In genomic region chr1:60765204-60765603, GRCh38 we compare ENCODE assay signal across 8 cellular contexts.
DNase-seq lines count a peak whose midpoint lies in the region; ATAC-seq, FAIRE-seq and TF ChIP-seq lines count a peak whose summit lies in the region.

No MANE protein-coding gene starts in this region.

- no peaks in the 10 kb centered on the region for H3K9me1 ChIP-seq in K562 (ENCODE audit: control insufficient read depth, insufficient read depth, low read length)

- no peaks in the 10 kb centered on the region for H3K27me3 Mint-ChIP-seq in activated CD8-positive, alpha-beta memory T cell treated with anti-CD3 and anti-CD28 coated beads, Interleukin-2, amount 10 ng/mL, durations not matched to agents 7 days and 5 days
- H3K27me3 Mint-ChIP-seq in activated T-helper 2 cell treated with anti-CD3 and anti-CD28 coated beads, Interferon-gamma antibody, Interleukin-2, Interleukin-4, amounts not matched to agents 10 μg/mL and 5 μg/mL and 100 μg/mL, durations not matched to agents 14 hours and 24 hours and 36 hours (ENCODE audit: low read depth): no peaks in the 10 kb centered on the region

- CTCF ChIA-PET in K562 (lab: Yijun Ruan, JAX; ENCODE audit: low intra/inter-chr PET ratio): interaction anchor here (1.2 kb wide), 1 partner anchor 789 kb away, joined by 3 read pairs; no protein-coding TSS in a partner anchor
- CTCF ChIA-PET in activated CD8-positive, alpha-beta memory T cell treated with anti-CD3 and anti-CD28 coated beads, Interleukin-2, amount 10 ng/mL, durations not matched to agents 7 days and 5 days (lab: Charles Lee): interaction anchor here (0.9 to 1.1 kb wide), 2 partner anchors 11 to 484 kb away, joined by 4 to 7 read pairs; no protein-coding TSS in a partner anchor

- no peak for TF ChIP-seq EP300 in K562 (IDR thresholded peaks at IDR 0.05; ENCODE audit: low read length)

- no peak overlapping the region for H3K27ac ChIP-seq in K562 (ENCODE audit: extremely low read depth, low read depth, low read length)

- POLR2A ChIA-PET in K562 (lab: Yijun Ruan, JAX): interaction anchor here (0.7 kb wide), 1 partner anchor 1416 kb away, joined by 3 read pairs; no protein-coding TSS in a partner anchor

- no peaks in the 10 kb centered on the region for H4K20me1 ChIP-seq in K562 (replicated peaks; ENCODE audit: control insufficient read depth, insufficient read depth, low read length)

- H3K4me2 ChIP-seq in K562 (ENCODE audit: insufficient read depth, low read length): no peak overlapping the region

- no peak overlapping the region for H3K4me3 ChIP-seq in K562

- TF ChIP-seq CTCF in K562 (IDR thresholded peaks at IDR 0.05 in 2 of 3, conservative IDR thresholded peaks at IDR 0.05 in 1 of 3; ENCODE audit: insufficient read depth in 2 of 3, low read depth in 1 of 3, low read length in 3 of 3): peak; percentile 55 to 76 (median 68)

- ATAC-seq in K562: peak; percentile 97
- ATAC-seq in left lobe of liver: peak; percentile 80
- ATAC-seq in HG02973 (IDR thresholded peaks at IDR 0.05; ENCODE audit: unreplicated experiment): no peak
- ATAC-seq in activated CD8-positive, alpha-beta memory T cell treated with anti-CD3 and anti-CD28 coated beads, Interleukin-2, amount 10 ng/mL, durations not matched to agents 7 days and 5 days: no peak

- H3K36me3 Mint-ChIP-seq in activated CD8-positive, alpha-beta memory T cell treated with anti-CD3 and anti-CD28 coated beads, Interleukin-2, amount 10 ng/mL, durations not matched to agents 7 days and 5 days: no peaks in the 10 kb centered on the region
- no peaks in the 10 kb centered on the region for H3K36me3 Mint-ChIP-seq in activated T-helper 2 cell treated with anti-CD3 and anti-CD28 coated beads, Interferon-gamma antibody, Interleukin-2, Interleukin-4, amounts not matched to agents 10 μg/mL and 5 μg/mL and 100 μg/mL, durations not matched to agents 14 hours and 24 hours and 36 hours (ENCODE audit: low read depth)

- 2% methylated on average over 5 of the region's 5 CpGs for WGBS in K562 (ENCODE audit: insufficient coverage, low coverage, missing lambda C conversion rate)

- H3K79me2 ChIP-seq in K562 (ENCODE audit: control insufficient read depth, insufficient read depth, low read length): no peaks in the 10 kb centered on the region

- H2AFZ ChIP-seq in K562 (ENCODE audit: low read depth, low read length): no peak overlapping the region

- no peaks in the 10 kb centered on the region for H3K4me1 Mint-ChIP-seq in activated CD8-positive, alpha-beta memory T cell treated with anti-CD3 and anti-CD28 coated beads, Interleukin-2, amount 10 ng/mL, durations not matched to agents 7 days and 5 days
- H3K4me1 Mint-ChIP-seq in activated T-helper 2 cell treated with anti-CD3 and anti-CD28 coated beads, Interferon-gamma antibody, Interleukin-2, Interleukin-4, amounts not matched to agents 10 μg/mL and 5 μg/mL and 100 μg/mL, durations not matched to agents 14 hours and 24 hours and 36 hours (ENCODE audit: low read depth): no peaks in the 10 kb centered on the region

- H3K36me3 ChIP-seq in K562 (ENCODE audit: control insufficient read depth, insufficient read depth, low read length): no peaks in the 10 kb centered on the region

- H3K4me3 Mint-ChIP-seq in activated CD8-positive, alpha-beta memory T cell treated with anti-CD3 and anti-CD28 coated beads, Interleukin-2, amount 10 ng/mL, durations not matched to agents 7 days and 5 days: no peak overlapping the region
- H3K4me3 Mint-ChIP-seq in activated T-helper 2 cell treated with anti-CD3 and anti-CD28 coated beads, Interferon-gamma antibody, Interleukin-2, Interleukin-4, amounts not matched to agents 10 μg/mL and 5 μg/mL and 100 μg/mL, durations not matched to agents 14 hours and 24 hours and 36 hours (ENCODE audit: low read depth): no peak overlapping the region

- FAIRE-seq in K562 (lab: Jason Lieb, UNC): peak; percentile 91

- peak; percentile 3 for DNase-seq in stimulated activated CD4-positive, alpha-beta T cell treated with anti-CD3 and anti-CD28 coated beads, Interleukin-15, amount 100 ng/mL, for 24 hours
- no peak for DNase-seq in stimulated activated CD4-positive, alpha-beta T cell treated with anti-CD3 and anti-CD28 coated beads, Interleukin-4, amount 100 ng/mL, for 24 hours
- peak; percentile 6 for DNase-seq in NCI-H2196 treated with DMSO at 0.1 percent for 48 hours (lab: John Stamatoyannopoulos, UW; ENCODE audit: unreplicated experiment)
- DNase-seq in K562 (ENCODE audit: extremely low read depth in 1 of 4, low spot score in 3 of 4): peak; percentile 43 to 58 (median 56)
- no peak for DNase-seq in left lobe of liver (ENCODE audit: low spot score)
- DNase-seq in activated CD8-positive, alpha-beta memory T cell treated with anti-CD3 and anti-CD28 coated beads, Interleukin-2, amount 10 ng/mL, durations not matched to agents 7 days and 5 days: no peak
- DNase-seq in activated T-helper 2 cell treated with anti-CD3 and anti-CD28 coated beads, Interferon-gamma antibody, Interleukin-2, Interleukin-4, amounts not matched to agents 10 μg/mL and 5 μg/mL and 100 μg/mL, durations not matched to agents 14 hours and 24 hours and 36 hours (ENCODE audit: low spot score): no peak

- H3K9me3 Mint-ChIP-seq in activated CD8-positive, alpha-beta memory T cell treated with anti-CD3 and anti-CD28 coated beads, Interleukin-2, amount 10 ng/mL, durations not matched to agents 7 days and 5 days (ENCODE audit: low read depth): no peaks in the 10 kb centered on the region
- no peaks in the 10 kb centered on the region for H3K9me3 Mint-ChIP-seq in activated T-helper 2 cell treated with anti-CD3 and anti-CD28 coated beads, Interferon-gamma antibody, Interleukin-2, Interleukin-4, amounts not matched to agents 10 μg/mL and 5 μg/mL and 100 μg/mL, durations not matched to agents 14 hours and 24 hours and 36 hours

- no TSS peak for BruUV-seq in K562 (replicated peaks; lab: Mats Ljungman, UMichigan)

- no peaks in the 10 kb centered on the region for H3K9me3 ChIP-seq in K562 (replicated peaks; ENCODE audit: control insufficient read depth, insufficient read depth, low read depth, low read length)

- no peak for TF ChIP-seq POLR2A in K562 (conservative IDR thresholded peaks at IDR 0.05)

- no peak overlapping the region for H3K27ac Mint-ChIP-seq in activated CD8-positive, alpha-beta memory T cell treated with anti-CD3 and anti-CD28 coated beads, Interleukin-2, amount 10 ng/mL, durations not matched to agents 7 days and 5 days
- H3K27ac Mint-ChIP-seq in activated T-helper 2 cell treated with anti-CD3 and anti-CD28 coated beads, Interferon-gamma antibody, Interleukin-2, Interleukin-4, amounts not matched to agents 10 μg/mL and 5 μg/mL and 100 μg/mL, durations not matched to agents 14 hours and 24 hours and 36 hours: no peak overlapping the region

- in situ Hi-C loops in K562 (cut with MboI): no loop called here

- H3K4me1 ChIP-seq in K562 (replicated peaks in 1 of 2; ENCODE audit: control insufficient read depth in 2 of 2, insufficient read depth in 2 of 2, low read length in 2 of 2): no peaks in the 10 kb centered on the region

- TF ChIP-seq RAD21 in K562 (CRISPR knock-in tag; conservative IDR thresholded peaks at IDR 0.05 in 1 of 2, IDR thresholded peaks at IDR 0.05 in 1 of 2): peak; percentile 50 to 84

- no peak overlapping the region for H3K9ac ChIP-seq in K562 (ENCODE audit: insufficient read depth in 1 of 2, low read depth in 2 of 2, low read length in 2 of 2)

- intact Hi-C loops in K562 (cut with micrococcal nuclease): loop anchor here (1.0 to 10.0 kb wide), 3 partner anchors 190 to 788 kb away; no protein-coding TSS in a partner anchor
- intact Hi-C loops in activated T-helper 2 cell treated with anti-CD3 and anti-CD28 coated beads, Interferon-gamma antibody, Interleukin-2, Interleukin-4, amounts not matched to agents 10 μg/mL and 5 μg/mL and 100 μg/mL, durations not matched to agents 14 hours and 24 hours and 36 hours (cut with micrococcal nuclease): no loop called here

- H3K27me3 ChIP-seq in K562 (ENCODE audit: control insufficient read depth in 2 of 2, insufficient read depth in 2 of 2, low read length in 2 of 2): no peaks in the 10 kb centered on the region

TF ChIP-seq in K562, 482 proteins besides CTCF, POLR2A, EP300 and RAD21:
- TF ChIP-seq ARID2 (IDR thresholded peaks at IDR 0.05) (0 out of 2 replicates have a peak, but pooled peaks have one; percentile 13), ZNF699 (CRISPR knock-in tag; IDR thresholded peaks at IDR 0.05; ENCODE audit: insufficient replicate concordance) (no peak), ZNF511 (CRISPR knock-in tag; IDR thresholded peaks at IDR 0.05) (no peak), SMC3 (conservative IDR thresholded peaks at IDR 0.05; ENCODE audit: insufficient read depth, low read depth, low read length) (peak; percentile 49)

Comparison
In these comparisons a context has a peak if more than half of its experiments do, and no peak if none do; other contexts are left out.
1. DNase-seq: peak in stimulated activated CD4-positive, alpha-beta T cell treated with anti-CD3 and anti-CD28 coated beads, Interleukin-15, amount 100 ng/mL, for 24 hours (single experiment), NCI-H2196 treated with DMSO at 0.1 percent for 48 hours (single experiment) and K562 (4 of 4); none in stimulated activated CD4-positive, alpha-beta T cell treated with anti-CD3 and anti-CD28 coated beads, Interleukin-4, amount 100 ng/mL, for 24 hours (single experiment), left lobe of liver (single experiment), activated CD8-positive, alpha-beta memory T cell treated with anti-CD3 and anti-CD28 coated beads, Interleukin-2, amount 10 ng/mL, durations not matched to agents 7 days and 5 days (single experiment) and activated T-helper 2 cell treated with anti-CD3 and anti-CD28 coated beads, Interferon-gamma antibody, Interleukin-2, Interleukin-4, amounts not matched to agents 10 μg/mL and 5 μg/mL and 100 μg/mL, durations not matched to agents 14 hours and 24 hours and 36 hours (single experiment).
2. ATAC-seq: peak in K562 (single experiment) and left lobe of liver (single experiment); none in HG02973 (single experiment) and activated CD8-positive, alpha-beta memory T cell treated with anti-CD3 and anti-CD28 coated beads, Interleukin-2, amount 10 ng/mL, durations not matched to agents 7 days and 5 days (single experiment).